In genomic region chr3:138329984-138330293, GRCh38 we compare ENCODE assay signal across 8 cellular contexts. TPM values are rescaled to one million over a fixed set of nuclear protein-coding genes. Genes with fewer than 3 reads are reported as not detected.
A peak's percentile ranks its signal among the peaks of the same experiment; 100 is the strongest.
DNase-seq lines count a peak whose midpoint lies in the region; ATAC-seq, FAIRE-seq and TF ChIP-seq lines count a peak whose summit lies in the region.

No MANE protein-coding gene starts in this region.

- POLR2A ChIA-PET in AG04449 (lab: Yijun Ruan, JAX): no interaction called here
- POLR2A ChIA-PET in naive thymus-derived CD4-positive, alpha-beta T cell (lab: Charles Lee): no interaction called here

- H3K9me2 ChIP-seq in Karpas-422 (replicated peaks; ENCODE audit: insufficient read depth, low read length): no peaks in the 10 kb centered on the region

- peak overlapping the region; percentile 83 for H3K4me2 ChIP-seq in Karpas-422 (ENCODE audit: low read depth, low read length, poor library complexity, severe bottlenecking)

- peaks cover 11 to 34% (median 30%) of the 10 kb centered on the region in 7 donors for H3K4me1 Mint-ChIP-seq in naive thymus-derived CD4-positive, alpha-beta T cell

- no peaks in the 10 kb centered on the region for H3K9me3 Mint-ChIP-seq in naive thymus-derived CD4-positive, alpha-beta T cell

- H3K79me2 ChIP-seq in Karpas-422 (ENCODE audit: low read length): no peaks in the 10 kb centered on the region

- H2AFZ ChIP-seq in Karpas-422 (ENCODE audit: low read length): no peak overlapping the region; the same call in 1 of the 2 replicates

- DNase-seq in AG04449 (ENCODE audit: low read depth, low spot score) (no peak), Karpas-422 (no peak), colonic mucosa (no peak), UCSD-AML1 (lab: John Stamatoyannopoulos, UW; ENCODE audit: unreplicated experiment) (no peak), D721Med (ENCODE audit: insufficient read length, low spot score) (no peak)
- DNase-seq in naive thymus-derived CD4-positive, alpha-beta T cell: no peak
- no peak for DNase-seq in activated CD8-positive, alpha-beta memory T cell treated with anti-CD3 and anti-CD28 coated beads, Interleukin-2, amount 50 U/mL, for 4 hours

- no peak for ATAC-seq in naive thymus-derived CD4-positive, alpha-beta T cell
- no peak for ATAC-seq in GM18511 (IDR thresholded peaks at IDR 0.05; ENCODE audit: unreplicated experiment)

- H3K9ac ChIP-seq in Karpas-422 (ENCODE audit: low read length): no peak overlapping the region
- no peak overlapping the region for H3K9ac ChIP-seq in colonic mucosa (ENCODE audit: low read depth in 2 of 2, low read length in 2 of 2)

- H3K27me3 Mint-ChIP-seq in naive thymus-derived CD4-positive, alpha-beta T cell: peaks cover 0 to 12% (median 0%) of the 10 kb centered on the region in 5 donors

- H4K20me1 ChIP-seq in Karpas-422 (ENCODE audit: insufficient read depth, low read depth, low read length): no peaks in the 10 kb centered on the region

- H3K36me3 Mint-ChIP-seq in naive thymus-derived CD4-positive, alpha-beta T cell: no peaks in the 10 kb centered on the region

- TF ChIP-seq CTCF in AG04449 (IDR thresholded peaks at IDR 0.05; ENCODE audit: insufficient read depth, low read length, missing control alignments): no peak
- TF ChIP-seq CTCF in colonic mucosa (IDR thresholded peaks at IDR 0.05): no peak
- no peak for TF ChIP-seq CTCF in D721Med (IDR thresholded peaks at IDR 0.05; ENCODE audit: insufficient read depth, missing control alignments)

- H3K4me1 ChIP-seq in Karpas-422 (ENCODE audit: low read length) (peaks cover 20% of the 10 kb centered on the region), colonic mucosa (peaks cover 6% of the 10 kb centered on the region)
- H3K4me1 ChIP-seq in naive thymus-derived CD4-positive, alpha-beta T cell (ENCODE audit: control insufficient read depth in 2 of 2, insufficient read depth in 2 of 2, low read length in 2 of 2): peaks cover 5 to 8% of the 10 kb centered on the region in 2 donors

- CTCF ChIA-PET in AG04449 (lab: Yijun Ruan, JAX): interaction anchor here (1.0 to 4.3 kb wide), 16 partner anchors 10 to 593 kb away, joined by 3 to 45 read pairs (median 11); partner anchors contain the start of gene MRAS
- CTCF ChIA-PET in naive thymus-derived CD4-positive, alpha-beta T cell (lab: Charles Lee): interaction anchor here (0.6 to 1.4 kb wide), 2 partner anchors 25 to 324 kb away, joined by 3 to 4 read pairs; no protein-coding TSS in a partner anchor

- intact Hi-C loops in colonic mucosa (cut with DNase I): loop anchor here (5.0 kb wide), 1 partner anchor 148 kb away; no protein-coding TSS in a partner anchor
- intact Hi-C loops in naive thymus-derived CD4-positive, alpha-beta T cell (cut with micrococcal nuclease): loop anchor here (1.0 to 5.0 kb wide), 16 partner anchors 17 to 1578 kb away; partner anchors contain the start of genes ARMC8 (in 2 of the 2), CEP70 (in 2 of the 2), DBR1 (in 2 of the 2) and COPB2 (in 1 of the 2)

- H3K4me3 ChIP-seq in AG04449 (ENCODE audit: low read depth, low read length) (peak overlapping the region; percentile 62), Karpas-422 (ENCODE audit: low read length) (peak overlapping the region; percentile 70), colonic mucosa (peak overlapping the region; percentile 60)
- H3K4me3 ChIP-seq in naive thymus-derived CD4-positive, alpha-beta T cell (ENCODE audit: low read length): peak overlapping the region; percentile 78

- no peaks in the 10 kb centered on the region for H3K27me3 ChIP-seq in Karpas-422 (ENCODE audit: low read length)
- H3K27me3 ChIP-seq in colonic mucosa: no peaks in the 10 kb centered on the region
- H3K27me3 ChIP-seq in naive thymus-derived CD4-positive, alpha-beta T cell (ENCODE audit: control insufficient read depth in 2 of 2, insufficient read depth in 2 of 2, low read length in 2 of 2): no peaks in the 10 kb centered on the region

- no peak for FAIRE-seq in D721Med (lab: Jason Lieb, UNC)

- H3K9me3 ChIP-seq in Karpas-422 (ENCODE audit: low read length) (no peaks in the 10 kb centered on the region), colonic mucosa (no peaks in the 10 kb centered on the region)
- no peaks in the 10 kb centered on the region for H3K9me3 ChIP-seq in naive thymus-derived CD4-positive, alpha-beta T cell (ENCODE audit: control insufficient read depth in 2 of 3, low read length in 3 of 3)

- H3K27ac Mint-ChIP-seq in naive thymus-derived CD4-positive, alpha-beta T cell: peak overlapping the region; percentile 85 to 98 (median 94)

- H3K27ac ChIP-seq in Karpas-422 (ENCODE audit: low read length): no peak overlapping the region
- H3K27ac ChIP-seq in colonic mucosa: no peak overlapping the region
- H3K27ac ChIP-seq in naive thymus-derived CD4-positive, alpha-beta T cell (ENCODE audit: low read depth, low read length): peak overlapping the region; percentile 86

- H3K4me3 Mint-ChIP-seq in naive thymus-derived CD4-positive, alpha-beta T cell: peak overlapping the region; percentile 91 to 99 (median 97)

- H3K36me3 ChIP-seq in Karpas-422 (ENCODE audit: insufficient read depth, low read length) (no peaks in the 10 kb centered on the region), colonic mucosa (no peaks in the 10 kb centered on the region)
- H3K36me3 ChIP-seq in naive thymus-derived CD4-positive, alpha-beta T cell (ENCODE audit: control insufficient read depth in 2 of 3, insufficient read depth in 3 of 3, low read length in 3 of 3): peaks cover 0 to 3% (median 0%) of the 10 kb centered on the region in 3 experiments

RNA-seq across cellular contexts. Expression of gene NME9, which starts 0.3 kb away (rescaled TPM):
- total RNA-seq in Karpas-422 (2014; rRNA removed; shearing (Covaris generic); ENCODE audit: low replicate concordance): not detected in 2 replicates
- total RNA-seq in colonic mucosa: not detected
- total RNA-seq in naive thymus-derived CD4-positive, alpha-beta T cell: 1 to 10 TPM in 2 of 5 experiments, under 1 TPM in 2, not detected in 1; 0.69 to 2.0 (median 1.2) TPM
- under 1 TPM; 0.52 to 0.71 TPM for polyA plus RNA-seq in naive thymus-derived CD4-positive, alpha-beta T cell

RNA-seq across cellular contexts. Expression of gene MRAS, which starts 18.4 kb away (rescaled TPM):
- not detected in 2 replicates for total RNA-seq in Karpas-422 (2014; rRNA removed; shearing (Covaris generic); ENCODE audit: low replicate concordance)
- 1 to 10 TPM; 2.2 to 4.5 TPM for total RNA-seq in colonic mucosa
- 1 to 10 TPM in 2 of 5 experiments, under 1 TPM in 3; 0.05 to 4.9 (median 0.80) TPM for total RNA-seq in naive thymus-derived CD4-positive, alpha-beta T cell
- polyA plus RNA-seq in naive thymus-derived CD4-positive, alpha-beta T cell: not detected
